41 cellular contexts compared by ENCODE assay signal in the genomic region with DNA sequence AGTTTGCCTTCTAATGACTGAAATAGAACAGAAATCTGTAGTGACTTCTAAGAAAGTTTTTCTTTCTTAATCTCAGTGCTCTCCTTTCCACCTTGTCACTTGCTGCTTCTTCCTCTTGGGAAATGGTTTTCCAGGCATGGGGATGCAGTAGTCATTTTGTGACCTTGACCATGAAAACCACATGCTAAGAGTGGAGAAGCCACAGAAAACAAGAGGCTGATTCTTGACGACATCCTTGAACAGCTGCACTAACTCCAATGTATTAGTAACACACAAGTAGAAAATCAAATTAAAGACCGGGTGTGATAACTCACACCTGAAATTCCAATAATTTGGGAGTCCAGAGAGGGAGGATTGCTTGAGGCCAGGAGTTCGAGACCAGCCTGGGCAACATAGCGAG. TPM values are rescaled to one million over a fixed set of nuclear protein-coding genes. Genes with fewer than 3 reads are reported as not detected.
"Had no signal": no experiment of that assay in that cellular context is flagged by ENCODE, and none has a peak within 500 bp of the region (broad histone marks: within the 10 kb centered on the region; RNA-seq: fewer than 3 reads in every experiment).

No MANE protein-coding gene starts in this region.

- H3K4me1 Mint-ChIP-seq: activated naive CD4-positive, alpha-beta T cell treated with anti-CD3 and anti-CD28 coated beads, Interleukin-2, amount 10 ng/mL, durations not matched to agents 7 days and 5 days; activated naive CD4-positive, alpha-beta T cell treated with anti-CD3 and anti-CD28 coated beads, Interleukin-2, amount 50 U/mL, for 24 hours; activated naive CD8-positive, alpha-beta T cell treated with anti-CD3 and anti-CD28 coated beads for 36 hours; activated naive CD8-positive, alpha-beta T cell treated with anti-CD3 and anti-CD28 coated beads, Interleukin-2, amount 10 ng/mL, durations not matched to agents 7 days and 5 days; activated naive CD8-positive, alpha-beta T cell treated with anti-CD3 and anti-CD28 coated beads, Interleukin-2, amount 50 U/mL, for 24 hours; activated T-helper 17 cell treated with anti-CD3 and anti-CD28 coated beads, Interleukin-2, amount 50 U/mL, for 72 hours; brain; central memory CD8-positive, alpha-beta T cell had no signal

- H3K9me3 Mint-ChIP-seq: activated naive CD4-positive, alpha-beta T cell treated with anti-CD3 and anti-CD28 coated beads for 36 hours; activated naive CD4-positive, alpha-beta T cell treated with anti-CD3 and anti-CD28 coated beads, Interleukin-2, amount 10 ng/mL, durations not matched to agents 7 days and 5 days; activated naive CD4-positive, alpha-beta T cell treated with anti-CD3 and anti-CD28 coated beads, Interleukin-2, amount 50 U/mL, for 24 hours; activated naive CD4-positive, alpha-beta T cell treated with anti-CD3 and anti-CD28 coated beads, Interleukin-2, amount 50 U/mL, for 72 hours; activated naive CD8-positive, alpha-beta T cell treated with anti-CD3 and anti-CD28 coated beads for 36 hours; activated naive CD8-positive, alpha-beta T cell treated with anti-CD3 and anti-CD28 coated beads, Interleukin-2, amount 10 ng/mL, durations not matched to agents 7 days and 5 days; activated naive CD8-positive, alpha-beta T cell treated with anti-CD3 and anti-CD28 coated beads, Interleukin-2, amount 50 U/mL, for 24 hours; activated T-cell treated with anti-CD3 and anti-CD28 coated beads, Interleukin-2, amount 50 U/mL, for 24 hours; activated T-cell treated with anti-CD3 and anti-CD28 coated beads, Interleukin-2, amount 50 U/mL, for 4 hours; activated T-cell treated with anti-CD3 and anti-CD28 coated beads, Interleukin-2, amount 50 U/mL, for 72 hours; activated T-helper 1 cell treated with anti-CD3 and anti-CD28 coated beads, Interleukin-12 subunit alpha, Interleukin-12 subunit beta, Interleukin-2, Interleukin-4 antibody, amounts not matched to agents 30 ng/mL and 10 ng/mL and 1 ng/mL, durations not matched to agents 14 hours and 24 hours and 36 hours; activated T-helper 17 cell treated with anti-CD3 and anti-CD28 coated beads, Interleukin-2, amount 50 U/mL, for 72 hours; activated T-helper 2 cell treated with anti-CD3 and anti-CD28 coated beads, Interferon-gamma antibody, Interleukin-2, Interleukin-4, amounts not matched to agents 10 μg/mL and 5 μg/mL and 100 μg/mL, durations not matched to agents 14 hours and 24 hours and 36 hours; central memory CD8-positive, alpha-beta T cell had no signal

- H3K36me3 Mint-ChIP-seq: activated naive CD4-positive, alpha-beta T cell treated with anti-CD3 and anti-CD28 coated beads, Interleukin-2, amount 10 ng/mL, durations not matched to agents 7 days and 5 days; activated naive CD4-positive, alpha-beta T cell treated with anti-CD3 and anti-CD28 coated beads, Interleukin-2, amount 50 U/mL, for 24 hours; activated naive CD4-positive, alpha-beta T cell treated with anti-CD3 and anti-CD28 coated beads, Interleukin-2, amount 50 U/mL, for 72 hours; activated naive CD8-positive, alpha-beta T cell; activated naive CD8-positive, alpha-beta T cell treated with anti-CD3 and anti-CD28 coated beads for 36 hours; activated naive CD8-positive, alpha-beta T cell treated with anti-CD3 and anti-CD28 coated beads, Interleukin-2, amount 10 ng/mL, durations not matched to agents 7 days and 5 days; brain had no signal

- DNase-seq: activated effector memory CD4-positive, alpha-beta T cell treated with anti-CD3 and anti-CD28 coated beads, Interleukin-2, amount 50 U/mL, for 16 hours; activated effector memory CD4-positive, alpha-beta T cell treated with Interleukin-2 at 50 U/mL for 16 hours; activated gamma-delta T cell; activated gamma-delta T cell treated with Interleukin-2 at 50 U/mL for 16 hours; activated naive CD4-positive, alpha-beta T cell; activated naive CD4-positive, alpha-beta T cell treated with anti-CD3 and anti-CD28 coated beads for 36 hours; activated naive CD4-positive, alpha-beta T cell treated with anti-CD3 and anti-CD28 coated beads, Interleukin-2, amount 10 ng/mL, durations not matched to agents 7 days and 5 days; activated naive CD4-positive, alpha-beta T cell treated with anti-CD3 and anti-CD28 coated beads, Interleukin-2, amount 50 U/mL, for 16 hours; activated naive CD4-positive, alpha-beta T cell treated with Interleukin-2 at 50 U/mL for 16 hours; activated naive CD8-positive, alpha-beta T cell treated with anti-CD3 and anti-CD28 coated beads for 36 hours; activated naive CD8-positive, alpha-beta T cell treated with anti-CD3 and anti-CD28 coated beads, Interleukin-2, amount 10 ng/mL, durations not matched to agents 7 days and 5 days; activated naive CD8-positive, alpha-beta T cell treated with anti-CD3 and anti-CD28 coated beads, Interleukin-2, amount 50 U/mL, for 24 hours; activated T-cell treated with anti-CD3 and anti-CD28 coated beads, Interleukin-2, amount 50 U/mL, for 24 hours; activated T-cell treated with anti-CD3 and anti-CD28 coated beads, Interleukin-2, amount 50 U/mL, for 4 hours; activated T-cell treated with anti-CD3 and anti-CD28 coated beads, Interleukin-2, amount 50 U/mL, for 48 hours; activated T-cell treated with anti-CD3 and anti-CD28 coated beads, Interleukin-2, amount 50 U/mL, for 72 hours; adrenal gland; amniotic stem cell; amygdala; anterior cingulate cortex; aorta; body of pancreas; brain microvascular endothelial cell; caudate nucleus; central memory CD4-positive, alpha-beta T cell; cerebellar nuclear complex had no signal

- H3K4me3 Mint-ChIP-seq: activated naive CD4-positive, alpha-beta T cell treated with anti-CD3 and anti-CD28 coated beads for 36 hours; activated naive CD4-positive, alpha-beta T cell treated with anti-CD3 and anti-CD28 coated beads, Interleukin-2, amount 10 ng/mL, durations not matched to agents 7 days and 5 days; activated naive CD4-positive, alpha-beta T cell treated with anti-CD3 and anti-CD28 coated beads, Interleukin-2, amount 50 U/mL, for 24 hours; activated naive CD8-positive, alpha-beta T cell; activated naive CD8-positive, alpha-beta T cell treated with anti-CD3 and anti-CD28 coated beads for 36 hours; activated naive CD8-positive, alpha-beta T cell treated with anti-CD3 and anti-CD28 coated beads, Interleukin-2, amount 10 ng/mL, durations not matched to agents 7 days and 5 days; activated naive CD8-positive, alpha-beta T cell treated with anti-CD3 and anti-CD28 coated beads, Interleukin-2, amount 50 U/mL, for 24 hours; activated T-cell treated with anti-CD3 and anti-CD28 coated beads, Interleukin-2, amount 50 U/mL, for 24 hours; activated T-cell treated with anti-CD3 and anti-CD28 coated beads, Interleukin-2, amount 50 U/mL, for 4 hours; activated T-cell treated with anti-CD3 and anti-CD28 coated beads, Interleukin-2, amount 50 U/mL, for 72 hours; activated T-helper 1 cell treated with anti-CD3 and anti-CD28 coated beads, Interleukin-12 subunit alpha, Interleukin-12 subunit beta, Interleukin-2, Interleukin-4 antibody, amounts not matched to agents 30 ng/mL and 10 ng/mL and 1 ng/mL, durations not matched to agents 14 hours and 24 hours and 36 hours; activated T-helper 17 cell treated with anti-CD3 and anti-CD28 coated beads, Interleukin-2, amount 50 U/mL, for 72 hours; brain; central memory CD8-positive, alpha-beta T cell had no signal

- H3K27ac ChIP-seq: adrenal gland, ascending aorta, body of pancreas, brain microvascular endothelial cell, breast epithelium, cardiac muscle cell had no signal

- H3K27ac Mint-ChIP-seq: activated naive CD4-positive, alpha-beta T cell treated with anti-CD3 and anti-CD28 coated beads for 36 hours; activated naive CD4-positive, alpha-beta T cell treated with anti-CD3 and anti-CD28 coated beads, Interleukin-2, amount 10 ng/mL, durations not matched to agents 7 days and 5 days; activated naive CD4-positive, alpha-beta T cell treated with anti-CD3 and anti-CD28 coated beads, Interleukin-2, amount 50 U/mL, for 24 hours; activated naive CD4-positive, alpha-beta T cell treated with anti-CD3 and anti-CD28 coated beads, Interleukin-2, amount 50 U/mL, for 72 hours; activated naive CD8-positive, alpha-beta T cell; activated naive CD8-positive, alpha-beta T cell treated with anti-CD3 and anti-CD28 coated beads for 36 hours; activated naive CD8-positive, alpha-beta T cell treated with anti-CD3 and anti-CD28 coated beads, Interleukin-2, amount 10 ng/mL, durations not matched to agents 7 days and 5 days; activated naive CD8-positive, alpha-beta T cell treated with anti-CD3 and anti-CD28 coated beads, Interleukin-2, amount 50 U/mL, for 24 hours; activated T-cell treated with anti-CD3 and anti-CD28 coated beads, Interleukin-2, amount 50 U/mL, for 24 hours; activated T-cell treated with anti-CD3 and anti-CD28 coated beads, Interleukin-2, amount 50 U/mL, for 72 hours; activated T-helper 1 cell treated with anti-CD3 and anti-CD28 coated beads, Interleukin-12 subunit alpha, Interleukin-12 subunit beta, Interleukin-2, Interleukin-4 antibody, amounts not matched to agents 30 ng/mL and 10 ng/mL and 1 ng/mL, durations not matched to agents 14 hours and 24 hours and 36 hours; activated T-helper 17 cell treated with anti-CD3 and anti-CD28 coated beads, Interleukin-2, amount 50 U/mL, for 72 hours; activated T-helper 2 cell treated with anti-CD3 and anti-CD28 coated beads, Interferon-gamma antibody, Interleukin-2, Interleukin-4, amounts not matched to agents 10 μg/mL and 5 μg/mL and 100 μg/mL, durations not matched to agents 14 hours and 24 hours and 36 hours; brain had no signal

- H3K4me3 ChIP-seq: adrenal gland, ascending aorta, body of pancreas, breast epithelium, cardiac muscle cell had no signal

- ATAC-seq: activated naive CD4-positive, alpha-beta T cell treated with anti-CD3 and anti-CD28 coated beads, Interleukin-2, amount 50 U/mL, for 72 hours; activated naive CD8-positive, alpha-beta T cell treated with anti-CD3 and anti-CD28 coated beads, Interleukin-2, amount 50 U/mL, for 24 hours; activated T-cell treated with anti-CD3 and anti-CD28 coated beads, Interleukin-2, amount 50 U/mL, for 4 hours; activated T-cell treated with anti-CD3 and anti-CD28 coated beads, Interleukin-2, amount 50 U/mL, for 72 hours; activated T-helper 17 cell treated with anti-CD3 and anti-CD28 coated beads, Interleukin-2, amount 50 U/mL, for 72 hours; body of pancreas had no signal

- H3K36me3 ChIP-seq: adrenal gland, ascending aorta, brain microvascular endothelial cell, breast epithelium, cardiac muscle cell had no signal

- H3K9me3 ChIP-seq: adrenal gland, body of pancreas, breast epithelium had no signal

- H3K4me1 ChIP-seq: adrenal gland, ascending aorta, body of pancreas, breast epithelium had no signal

- H3K27me3 ChIP-seq: ascending aorta, body of pancreas, brain microvascular endothelial cell, breast epithelium, cardiac muscle cell had no signal

RNA-seq across cellular contexts. Expression of gene SCNN1G, which starts 17.8 kb away (rescaled TPM):
- total RNA-seq: activated naive CD4-positive, alpha-beta T cell treated with anti-CD3 and anti-CD28 coated beads for 36 hours; activated naive CD4-positive, alpha-beta T cell treated with anti-CD3 and anti-CD28 coated beads, Interleukin-2, amount 50 U/mL, for 72 hours; activated naive CD8-positive, alpha-beta T cell treated with anti-CD3 and anti-CD28 coated beads for 36 hours; activated naive CD8-positive, alpha-beta T cell treated with anti-CD3 and anti-CD28 coated beads, Interleukin-2, amount 10 ng/mL, durations not matched to agents 7 days and 5 days; activated T-cell treated with anti-CD3 and anti-CD28 coated beads, Interleukin-2, amount 50 U/mL, for 4 hours; activated T-cell treated with anti-CD3 and anti-CD28 coated beads, Interleukin-2, amount 50 U/mL, for 72 hours; activated T-helper 1 cell treated with anti-CD3 and anti-CD28 coated beads, Interleukin-12 subunit alpha, Interleukin-12 subunit beta, Interleukin-2, Interleukin-4 antibody, amounts not matched to agents 30 ng/mL and 10 ng/mL and 1 ng/mL, durations not matched to agents 14 hours and 24 hours and 36 hours; activated T-helper 17 cell treated with anti-CD3 and anti-CD28 coated beads, Interleukin-2, amount 50 U/mL, for 72 hours; activated T-helper 2 cell treated with anti-CD3 and anti-CD28 coated beads, Interferon-gamma antibody, Interleukin-2, Interleukin-4, amounts not matched to agents 10 μg/mL and 5 μg/mL and 100 μg/mL, durations not matched to agents 14 hours and 24 hours and 36 hours; aorta; ascending aorta; astrocyte; bronchial epithelial cell; cardiac muscle cell; cardiac septum; chondrocyte had no signal
- polyA plus RNA-seq: cardiac muscle cell had no signal
